Comparison of ENCODE assay signal across 7 cellular contexts in the genomic region with DNA sequence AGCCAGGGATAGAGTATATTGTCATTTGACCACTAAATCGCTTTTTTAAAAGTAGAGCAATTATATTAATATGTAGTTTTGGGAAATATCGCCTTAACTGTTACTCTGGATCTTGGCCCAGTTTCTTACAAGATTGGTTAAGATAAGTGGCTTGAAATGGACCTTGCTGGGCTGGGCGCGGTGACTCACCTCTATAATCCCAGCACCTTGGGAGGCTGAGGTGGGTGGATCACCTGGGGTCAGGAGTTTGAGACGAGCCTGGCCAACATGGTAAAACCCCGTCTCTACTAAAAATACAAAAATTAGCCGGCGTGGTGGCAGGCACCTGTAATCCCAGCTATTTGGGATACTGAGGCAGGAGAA. TPM values are rescaled to one million over a fixed set of nuclear protein-coding genes. Genes with fewer than 3 reads are reported as not detected.
DNase-seq lines count a peak whose midpoint lies in the region; ATAC-seq and TF ChIP-seq lines count a peak whose summit lies in the region.
"Not testable (repeated sequence)": the region's sequence is repeated elsewhere in the genome, so short reads cannot be mapped to it uniquely, and the experiment has no call there.

No MANE protein-coding gene starts in this region.

- POLR2A ChIA-PET in HCT116 (lab: Charles Lee) (interaction anchor here (0.6 to 3.7 kb wide), 5 partner anchors 11 to 69 kb away, joined by 3 to 24 read pairs (median 3); partner anchors contain the start of gene CCNYL1), MCF 10A (lab: Yijun Ruan, JAX) (interaction anchor here (1.1 to 6.4 kb wide), 7 partner anchors 11 to 219 kb away, joined by 3 to 57 read pairs (median 13); partner anchors contain the start of genes CCNYL1 and METTL21A)

- not testable (repeated sequence) for H3K27me3 ChIP-seq in HCT116 (ENCODE audit: insufficient read depth, low read length); OCI-LY1 (ENCODE audit: insufficient read depth, low read length); foreskin keratinocyte

- TF ChIP-seq CTCF in HCT116 (IDR thresholded peaks at IDR 0.05 in 2 of 3, conservative IDR thresholded peaks at IDR 0.05 in 1 of 3; ENCODE audit: borderline replicate concordance in 1 of 3, insufficient read depth in 1 of 3, low read depth in 2 of 3, low read length in 2 of 3); OCI-LY1 (IDR thresholded peaks at IDR 0.05; ENCODE audit: low read length); MCF 10A (IDR thresholded peaks at IDR 0.05; ENCODE audit: unreplicated experiment); foreskin keratinocyte (conservative IDR thresholded peaks at IDR 0.05); omental fat pad (IDR thresholded peaks at IDR 0.05): not testable (repeated sequence)

- H3F3A ChIP-seq in OCI-LY1 (ENCODE audit: insufficient read depth, low read length): not testable (repeated sequence)

- peak; percentile 79 for ATAC-seq in HCT116
- ATAC-seq in T-helper 17 cell: not testable (repeated sequence)
- peak; percentile 16 for ATAC-seq in activated T-helper 17 cell treated with anti-CD3 and anti-CD28 coated beads, Interleukin-2, amount 50 U/mL, for 72 hours (replicated peaks)
- ATAC-seq in foreskin keratinocyte: peak; percentile 24
- peak; percentile 43 for ATAC-seq in omental fat pad (ENCODE audit: low FRiP score)

- not testable (repeated sequence) for H3K9me2 ChIP-seq in HCT116 (ENCODE audit: insufficient read depth); OCI-LY1 (ENCODE audit: low read depth, low read length)

- peak overlapping the region; percentile 79 for H3K4me2 ChIP-seq in HCT116 (ENCODE audit: low read length)
- not testable (repeated sequence) for H3K4me2 ChIP-seq in OCI-LY1 (ENCODE audit: low read length)

- BruUV-seq in HCT116 (replicated peaks; lab: Mats Ljungman, UMichigan); MCF 10A (replicated peaks; lab: Mats Ljungman, UMichigan): not testable (repeated sequence)

- DNase-seq in HCT116 (ENCODE audit: low read depth, low spot score) (peak; percentile 31), MCF 10A (ENCODE audit: unreplicated experiment) (peak; percentile 78)
- not testable (repeated sequence) for DNase-seq in T-helper 17 cell; foreskin keratinocyte; omental fat pad (ENCODE audit: low spot score)

- H3K9me3 Mint-ChIP-seq in activated T-helper 17 cell treated with anti-CD3 and anti-CD28 coated beads, Interleukin-2, amount 50 U/mL, for 72 hours; MCF 10A (ENCODE audit: unreplicated experiment): not testable (repeated sequence)

- H3K4me1 ChIP-seq in HCT116 (ENCODE audit: control insufficient read depth in 1 of 2, insufficient read depth in 2 of 2, low read length in 2 of 2) (peaks cover 63 to 70% of the 10 kb centered on the region in 2 experiments), OCI-LY1 (ENCODE audit: insufficient read depth, low read length, severe bottlenecking) (peaks cover 69% of the 10 kb centered on the region), foreskin keratinocyte (peaks cover 18% of the 10 kb centered on the region)

- H3K27ac Mint-ChIP-seq in T-helper 17 cell (peak overlapping the region; percentile 76), MCF 10A (ENCODE audit: low read depth, unreplicated experiment) (peak overlapping the region; percentile 53)
- peak overlapping the region; percentile 43 for H3K27ac Mint-ChIP-seq in activated T-helper 17 cell treated with anti-CD3 and anti-CD28 coated beads, Interleukin-2, amount 50 U/mL, for 72 hours

- peak overlapping the region; percentile 46 for H2AFZ ChIP-seq in HCT116 (ENCODE audit: low read depth, low read length, poor library complexity, severe bottlenecking)
- not testable (repeated sequence) for H2AFZ ChIP-seq in OCI-LY1 (ENCODE audit: low read length)

- H4K20me1 ChIP-seq in HCT116 (ENCODE audit: insufficient read depth); OCI-LY1 (ENCODE audit: insufficient read depth, low read length): not testable (repeated sequence)

- CTCF ChIA-PET in HCT116 (lab: Charles Lee): interaction anchor here (1.0 kb wide), 1 partner anchor 97 kb away, joined by 3 read pairs; no protein-coding TSS in a partner anchor
- CTCF ChIA-PET in MCF 10A (lab: Yijun Ruan, JAX): interaction anchor here (0.6 to 1.7 kb wide), 2 partner anchors 98 to 1534 kb away, joined by 5 read pairs; partner anchors contain the start of gene METTL21A

- peak overlapping the region; percentile 47 for H3K9ac ChIP-seq in HCT116 (ENCODE audit: low read length)
- H3K9ac ChIP-seq in OCI-LY1 (ENCODE audit: low read length): not testable (repeated sequence)

- RAD21 ChIA-PET in HCT116 (lab: Charles Lee; ENCODE audit: low non-redundant PET in 1 of 2, low total read pairs in 2 of 2, uncharacterized antibody in 2 of 2, unreplicated experiment in 2 of 2): interaction anchor here in 1 of 2 experiments (0.6 kb wide), 1 partner anchor 8 kb away, joined by 4 read pairs; no protein-coding TSS in a partner anchor

- TF ChIP-seq POLR2A in HCT116 (IDR thresholded peaks at IDR 0.05; ENCODE audit: borderline replicate concordance, extremely low read depth, insufficient read depth, insufficient read length): not testable (repeated sequence)

- peak overlapping the region in 1 of 2 experiments; percentile 17; a peak in 3 of 4 replicates for H3K4me3 ChIP-seq in HCT116 (replicated peaks in 1 of 2; ENCODE audit: low read depth in 1 of 2, low read length in 2 of 2)
- H3K4me3 ChIP-seq in OCI-LY1 (ENCODE audit: low read depth, low read length, poor library complexity, severe bottlenecking): not testable (repeated sequence)

- not testable (repeated sequence) for TF ChIP-seq RAD21 in HCT116 (IDR thresholded peaks at IDR 0.05; ENCODE audit: low read depth)

- H3K36me3 Mint-ChIP-seq in T-helper 17 cell (ENCODE audit: low read depth); MCF 10A (ENCODE audit: insufficient read depth, unreplicated experiment): not testable (repeated sequence)
- H3K36me3 Mint-ChIP-seq in activated T-helper 17 cell treated with anti-CD3 and anti-CD28 coated beads, Interleukin-2, amount 50 U/mL, for 72 hours (ENCODE audit: low read depth): peaks cover 21% of the 10 kb centered on the region

- not testable (repeated sequence) for H3K27me3 Mint-ChIP-seq in T-helper 17 cell; activated T-helper 17 cell treated with anti-CD3 and anti-CD28 coated beads, Interleukin-2, amount 50 U/mL, for 72 hours; MCF 10A (ENCODE audit: insufficient read depth, unreplicated experiment)

- H3K4me3 Mint-ChIP-seq in T-helper 17 cell: not testable (repeated sequence)
- peak overlapping the region; percentile 55 for H3K4me3 Mint-ChIP-seq in activated T-helper 17 cell treated with anti-CD3 and anti-CD28 coated beads, Interleukin-2, amount 50 U/mL, for 72 hours
- H3K4me3 Mint-ChIP-seq in MCF 10A (ENCODE audit: unreplicated experiment): peak overlapping the region; percentile 10

- peak overlapping the region; percentile 72 for H3K27ac ChIP-seq in HCT116 (ENCODE audit: low read depth, low read length)
- peak overlapping the region; percentile 19 for H3K27ac ChIP-seq in OCI-LY1 (ENCODE audit: low read depth, low read length, poor library complexity, severe bottlenecking)
- not testable (repeated sequence) for H3K27ac ChIP-seq in foreskin keratinocyte

- H3K4me1 Mint-ChIP-seq in T-helper 17 cell (peaks cover 35% of the 10 kb centered on the region), MCF 10A (ENCODE audit: insufficient read depth, unreplicated experiment) (peaks cover 34% of the 10 kb centered on the region)
- H3K4me1 Mint-ChIP-seq in activated T-helper 17 cell treated with anti-CD3 and anti-CD28 coated beads, Interleukin-2, amount 50 U/mL, for 72 hours: peaks cover 39% of the 10 kb centered on the region

- H3K79me2 ChIP-seq in HCT116 (ENCODE audit: insufficient read depth, low read length); OCI-LY1 (ENCODE audit: insufficient read depth, low read length): not testable (repeated sequence)

- H3K9me3 ChIP-seq in HCT116 (ENCODE audit: control insufficient read depth in 1 of 2, insufficient read depth in 1 of 2, low read depth in 1 of 2, low read length in 2 of 2); OCI-LY1 (ENCODE audit: low read length); T-helper 17 cell (ENCODE audit: control insufficient read depth, low read length, poor library complexity, severe bottlenecking): not testable (repeated sequence)

- intact Hi-C loops in HCT116 (cut with micrococcal nuclease): loop anchor here (5.0 to 10.0 kb wide), 3 partner anchors 96 to 1029 kb away; partner anchors contain the start of gene METTL21A
- intact Hi-C loops in MCF 10A (cut with micrococcal nuclease): not testable (repeated sequence)

- H3K36me3 ChIP-seq in HCT116 (ENCODE audit: control insufficient read depth in 1 of 2, insufficient read depth in 2 of 2, low read length in 2 of 2); OCI-LY1 (ENCODE audit: insufficient read depth, low read length): not testable (repeated sequence)

TF ChIP-seq in HCT116, 20 proteins besides CTCF, POLR2A, EP300 and RAD21 (continues in another document):
- TF ChIP-seq FOSL1 (IDR thresholded peaks at IDR 0.05; ENCODE audit: low read depth) (peak; percentile 85), EGR1 (IDR thresholded peaks at IDR 0.05; ENCODE audit: low read depth) (peak; percentile 82), JUND (IDR thresholded peaks at IDR 0.05) (peak; percentile 85), CBX3 (IDR thresholded peaks at IDR 0.05; ENCODE audit: low read depth) (peak; percentile 64; the same call in 1 of the 2 replicates)

RNA-seq across cellular contexts. Expression of gene CCNYL1, which starts 12.0 kb away (rescaled TPM):
- total RNA-seq in HCT116 (2021; ENCODE audit: unreplicated experiment) (14.9 TPM), T-helper 17 cell (10 to 100 TPM; 12.1 to 14.3 TPM), MCF 10A (2022) (19.7 and 23.3 TPM in 2 replicates), foreskin keratinocyte (20.8 and 22.5 TPM in 2 replicates), omental fat pad (10 to 100 TPM; 23.2 to 58.4 (median 26.0) TPM)
- polyA plus RNA-seq in HCT116 (2012): 4.7 and 6.2 TPM in 2 replicates
- 1 to 10 TPM; 3.4 to 6.8 TPM for total RNA-seq in activated T-helper 17 cell treated with anti-CD3 and anti-CD28 coated beads, Interleukin-2, amount 50 U/mL, for 72 hours
- polyA plus RNA-seq in foreskin keratinocyte: 11.4 and 12.9 TPM in 2 replicates

RNA-seq across cellular contexts. Expression of gene FZD5, which starts 46.3 kb away (rescaled TPM):
- 9.0 TPM for total RNA-seq in HCT116 (2021; ENCODE audit: unreplicated experiment)
- polyA plus RNA-seq in HCT116 (2012): 4.0 and 4.5 TPM in 2 replicates
- under 1 TPM; 0.16 to 0.17 TPM for total RNA-seq in T-helper 17 cell
- total RNA-seq in activated T-helper 17 cell treated with anti-CD3 and anti-CD28 coated beads, Interleukin-2, amount 50 U/mL, for 72 hours: 1 to 10 TPM in 1 of 2 donors, under 1 TPM in 1; 0.54 to 1.2 TPM
- total RNA-seq in MCF 10A (2022): 2.6 and 4.3 TPM in 2 replicates
- total RNA-seq in foreskin keratinocyte: 3.6 and 4.3 TPM in 2 replicates
- polyA plus RNA-seq in foreskin keratinocyte: 0.95 and 1.3 TPM in 2 replicates
- total RNA-seq in omental fat pad: 10 to 100 TPM in 3 of 4 donors, 1 to 10 TPM in 1; 7.1 to 21.7 (median 18.1) TPM
